ENCODE assay signal across 10 cellular contexts in genomic region chr16:70526403-70526802, GRCh38. TPM values are rescaled to one million over a fixed set of nuclear protein-coding genes. Genes with fewer than 3 reads are reported as not detected.
A peak's percentile ranks its signal among the peaks of the same experiment; 100 is the strongest.
DNase-seq lines count a peak whose midpoint lies in the region; TF ChIP-seq lines count a peak whose summit lies in the region.
"Had no signal": no experiment of that assay in that cellular context is flagged by ENCODE, and none has a peak within 500 bp of the region (broad histone marks: within the 10 kb centered on the region; RNA-seq: fewer than 3 reads in every experiment).

No MANE protein-coding gene starts in this region.

- peaks cover 39% of the 10 kb centered on the region for H3K36me3 ChIP-seq in OCI-LY3 (replicated peaks; ENCODE audit: low read depth, low read length)

- H3K9me3 Mint-ChIP-seq in activated CD4-positive, alpha-beta T cell treated with anti-CD3 and anti-CD28 coated beads, Interleukin-2, amount 10 ng/mL, durations not matched to agents 24 days and 14 days = no peaks in the 10 kb centered on the region
- H3K9me3 Mint-ChIP-seq in endothelial cell (ENCODE audit: unreplicated experiment) = no peaks in the 10 kb centered on the region

- H3K9me3 ChIP-seq in OCI-LY3 (ENCODE audit: insufficient read depth, low read length) = no peaks in the 10 kb centered on the region
- H3K9me3 ChIP-seq: stomach had no signal

- TF ChIP-seq CTCF in OCI-LY3 (IDR thresholded peaks at IDR 0.05; ENCODE audit: low read depth, low read length) = no peak
- no peak for TF ChIP-seq CTCF in endothelial cell (IDR thresholded peaks at IDR 0.05; ENCODE audit: unreplicated experiment)
- no peak for TF ChIP-seq CTCF in retinal pigment epithelial cell (conservative IDR thresholded peaks at IDR 0.05; ENCODE audit: low read depth, low read length)

- peaks cover 32% of the 10 kb centered on the region for H3K4me1 ChIP-seq in OCI-LY3 (ENCODE audit: low read length)

- H4K20me1 ChIP-seq in OCI-LY3 (ENCODE audit: insufficient read depth, low read length) = peaks cover 57% of the 10 kb centered on the region

- H3K4me3 ChIP-seq in OCI-LY3 (ENCODE audit: low read length) (peak overlapping the region; percentile 1), retinal pigment epithelial cell (ENCODE audit: low read length) (peak overlapping the region; percentile 19)

- peaks cover 92% of the 10 kb centered on the region for H3K79me2 ChIP-seq in OCI-LY3 (ENCODE audit: low read length)

- H3K4me3 Mint-ChIP-seq in activated CD4-positive, alpha-beta T cell treated with anti-CD3 and anti-CD28 coated beads, Interleukin-2, amount 10 ng/mL, durations not matched to agents 24 days and 14 days = peak overlapping the region; percentile 71
- H3K4me3 Mint-ChIP-seq in endothelial cell (ENCODE audit: unreplicated experiment) = peak overlapping the region; percentile 85

- peaks cover 61% of the 10 kb centered on the region for H3K36me3 Mint-ChIP-seq in activated CD4-positive, alpha-beta T cell treated with anti-CD3 and anti-CD28 coated beads, Interleukin-2, amount 10 ng/mL, durations not matched to agents 24 days and 14 days (ENCODE audit: low read depth)
- peaks cover 17% of the 10 kb centered on the region for H3K36me3 Mint-ChIP-seq in endothelial cell (ENCODE audit: low read depth, unreplicated experiment)

- peaks cover 45% of the 10 kb centered on the region for H3K4me1 Mint-ChIP-seq in activated CD4-positive, alpha-beta T cell treated with anti-CD3 and anti-CD28 coated beads, Interleukin-2, amount 10 ng/mL, durations not matched to agents 24 days and 14 days
- peaks cover 32% of the 10 kb centered on the region for H3K4me1 Mint-ChIP-seq in endothelial cell (ENCODE audit: unreplicated experiment)

- peak overlapping the region; percentile 83 for H3K27ac Mint-ChIP-seq in activated CD4-positive, alpha-beta T cell treated with anti-CD3 and anti-CD28 coated beads, Interleukin-2, amount 10 ng/mL, durations not matched to agents 24 days and 14 days
- H3K27ac Mint-ChIP-seq in endothelial cell (ENCODE audit: unreplicated experiment) = no peak overlapping the region

- DNase-seq in activated CD4-positive, alpha-beta T cell treated with anti-CD3 and anti-CD28 coated beads, Interleukin-2, amount 10 ng/mL, durations not matched to agents 24 days and 14 days = no peak
- no peak for DNase-seq in activated CD4-positive, alpha-beta T cell treated with anti-CD3 and anti-CD28 coated beads, Interleukin-2, amount 50 U/mL, for 1 hour
- no peak for DNase-seq in endothelial cell (ENCODE audit: low spot score)
- no peak for DNase-seq in retinal pigment epithelial cell (ENCODE audit: low read depth)
- no peak for DNase-seq in T1000 (lab: John Stamatoyannopoulos, UW)
- no peak for DNase-seq in GM19238 (ENCODE audit: insufficient read length, low spot score)
- no peak for DNase-seq in dermis blood vessel endothelial cell
- DNase-seq: effector CD8-positive, alpha-beta T cell; stomach had no signal

- no peak overlapping the region for H2AFZ ChIP-seq in OCI-LY3 (ENCODE audit: low read depth, low read length)

- no peaks in the 10 kb centered on the region for H3K27me3 ChIP-seq in OCI-LY3 (ENCODE audit: low read depth, low read length)
- H3K27me3 ChIP-seq: stomach had no signal

- no peaks in the 10 kb centered on the region for H3K27me3 Mint-ChIP-seq in activated CD4-positive, alpha-beta T cell treated with anti-CD3 and anti-CD28 coated beads, Interleukin-2, amount 10 ng/mL, durations not matched to agents 24 days and 14 days
- peaks cover 6% of the 10 kb centered on the region for H3K27me3 Mint-ChIP-seq in endothelial cell (ENCODE audit: unreplicated experiment)

- intact Hi-C loops in activated CD4-positive, alpha-beta T cell treated with anti-CD3 and anti-CD28 coated beads, Interleukin-2, amount 10 ng/mL, durations not matched to agents 24 days and 14 days (cut with micrococcal nuclease) = loop anchor here (5.0 to 10.0 kb wide), 2 partner anchors 46 to 272 kb away; partner anchors contain the start of gene EXOSC6

- peak overlapping the region; percentile 57 for H3K4me2 ChIP-seq in OCI-LY3 (ENCODE audit: low read length)

- H3K9ac ChIP-seq in OCI-LY3 (ENCODE audit: low read length) = 0 out of 2 replicates have a peak overlapping the region, but pooled peaks have one; percentile 18

- no peak overlapping the region for H3K27ac ChIP-seq in OCI-LY3 (ENCODE audit: low read length)
- H3K27ac ChIP-seq: stomach had no signal

RNA-seq across cellular contexts. Expression of gene SF3B3, which starts 2.8 kb away (rescaled TPM):
- total RNA-seq in activated CD4-positive, alpha-beta T cell treated with anti-CD3 and anti-CD28 coated beads, Interleukin-2, amount 10 ng/mL, durations not matched to agents 24 days and 14 days = 621 and 622 TPM in 2 replicates
- total RNA-seq in endothelial cell (ENCODE audit: unreplicated experiment) (228 TPM), dermis blood vessel endothelial cell (96.3 and 148 TPM in 2 replicates)

RNA-seq across cellular contexts. Expression of gene COG4, which starts 3.0 kb away (rescaled TPM):
- 38.3 and 42.1 TPM in 2 replicates for total RNA-seq in activated CD4-positive, alpha-beta T cell treated with anti-CD3 and anti-CD28 coated beads, Interleukin-2, amount 10 ng/mL, durations not matched to agents 24 days and 14 days
- total RNA-seq in endothelial cell (ENCODE audit: unreplicated experiment) = 64.1 TPM
- 93.8 and 98.0 TPM in 2 replicates for total RNA-seq in dermis blood vessel endothelial cell
